In genomic region chr12:127147724-127148123, GRCh38 we compare ENCODE assay signal across 23 cellular contexts.
"Had no signal": no experiment of that assay in that cellular context is flagged by ENCODE, and none has a peak within 500 bp of the region (broad histone marks: within the 10 kb centered on the region; RNA-seq: fewer than 3 reads in every experiment).

No MANE protein-coding gene starts in this region.

- H3K27me3 ChIP-seq: adrenal gland, dorsolateral prefrontal cortex, gastrocnemius medialis, right atrium auricular region, testis, uterus had no signal

- H3K27ac ChIP-seq: adrenal gland, dorsolateral prefrontal cortex, esophagus squamous epithelium, gastrocnemius medialis, psoas muscle, right atrium auricular region, spleen, testis, uterus, VCaP had no signal

- H3K27me3 Mint-ChIP-seq: activated T-helper 17 cell treated with anti-CD3 and anti-CD28 coated beads, Interleukin-2, amount 50 U/mL, for 72 hours; central memory CD8-positive, alpha-beta T cell had no signal

- H3K36me3 Mint-ChIP-seq: naive thymus-derived CD4-positive, alpha-beta T cell had no signal

- H3K4me3 Mint-ChIP-seq: activated T-helper 17 cell treated with anti-CD3 and anti-CD28 coated beads, Interleukin-2, amount 50 U/mL, for 72 hours; central memory CD8-positive, alpha-beta T cell; effector memory CD8-positive, alpha-beta T cell had no signal

- H3K4me3 ChIP-seq: adrenal gland, dorsolateral prefrontal cortex, esophagus squamous epithelium, gastrocnemius medialis, psoas muscle, right atrium auricular region, spleen, testis, uterus had no signal

- H3K9me3 Mint-ChIP-seq: activated naive CD4-positive, alpha-beta T cell treated with anti-CD3 and anti-CD28 coated beads, Interleukin-2, amount 50 U/mL, for 72 hours; activated T-helper 17 cell treated with anti-CD3 and anti-CD28 coated beads, Interleukin-2, amount 50 U/mL, for 72 hours; central memory CD8-positive, alpha-beta T cell; effector memory CD8-positive, alpha-beta T cell had no signal

- DNase-seq: activated CD4-positive, CD25-positive, alpha-beta regulatory T cell treated with anti-CD3 and anti-CD28 coated beads, Interleukin-2, amount 50 U/mL, for 72 hours; activated T-cell treated with anti-CD3 and anti-CD28 coated beads, Interleukin-2, amount 50 U/mL, for 1 hour; adrenal gland; dorsolateral prefrontal cortex; effector memory CD8-positive, alpha-beta T cell; esophagus squamous epithelium; gastrocnemius medialis; hippocampal formation; left colon; mesenchymal stem cell; naive thymus-derived CD4-positive, alpha-beta T cell; psoas muscle; spleen; stimulated activated CD4-positive, alpha-beta T cell treated with anti-CD3 and anti-CD28 coated beads, Interleukin-4, amount 100 ng/mL, for 1 hour; stimulated activated naive CD4-positive, alpha-beta T cell; testis; trophoblast cell; uterus had no signal

- ATAC-seq: activated naive CD4-positive, alpha-beta T cell treated with anti-CD3 and anti-CD28 coated beads, Interleukin-2, amount 50 U/mL, for 72 hours; activated T-helper 17 cell treated with anti-CD3 and anti-CD28 coated beads, Interleukin-2, amount 50 U/mL, for 72 hours; effector memory CD8-positive, alpha-beta T cell; gastrocnemius medialis; left colon; naive thymus-derived CD4-positive, alpha-beta T cell; psoas muscle had no signal

- H3K9me3 ChIP-seq: adrenal gland, esophagus squamous epithelium, gastrocnemius medialis, psoas muscle, right atrium auricular region, testis, uterus had no signal

- H3K4me1 ChIP-seq: adrenal gland, gastrocnemius medialis, psoas muscle had no signal

- H3K27ac Mint-ChIP-seq: activated naive CD4-positive, alpha-beta T cell treated with anti-CD3 and anti-CD28 coated beads, Interleukin-2, amount 50 U/mL, for 72 hours; activated T-helper 17 cell treated with anti-CD3 and anti-CD28 coated beads, Interleukin-2, amount 50 U/mL, for 72 hours; naive thymus-derived CD4-positive, alpha-beta T cell had no signal

- H3K36me3 ChIP-seq: adrenal gland, esophagus squamous epithelium, gastrocnemius medialis, right atrium auricular region, spleen, uterus had no signal

- H3K4me1 Mint-ChIP-seq: activated T-helper 17 cell treated with anti-CD3 and anti-CD28 coated beads, Interleukin-2, amount 50 U/mL, for 72 hours had no signal
